ENCODE assay signal across 8 cellular contexts in the genomic region with DNA sequence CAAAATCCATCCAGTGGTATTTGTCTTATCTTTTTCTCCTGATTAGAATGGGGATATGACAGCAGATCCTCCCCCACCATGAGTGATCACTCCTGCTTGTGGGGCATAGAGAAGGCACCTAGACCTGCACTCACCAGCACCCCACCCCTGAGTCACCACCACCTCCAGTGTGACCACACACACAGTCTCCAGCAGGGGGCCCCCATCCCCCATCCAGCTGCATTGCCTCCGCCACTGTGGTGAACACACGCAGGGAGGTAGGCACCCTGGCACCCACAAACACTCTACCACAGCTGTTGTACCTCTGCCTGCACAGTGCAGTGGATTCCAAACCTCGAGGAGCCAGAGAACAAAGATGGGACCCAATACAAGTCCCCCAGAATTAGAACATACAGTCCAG. TPM values are rescaled to one million over a fixed set of nuclear protein-coding genes. Genes with fewer than 3 reads are reported as not detected.
DNase-seq lines count a peak whose midpoint lies in the region; ATAC-seq and TF ChIP-seq lines count a peak whose summit lies in the region.

No MANE protein-coding gene starts in this region.

- H2AK9ac ChIP-seq in IMR-90 (replicated peaks; ENCODE audit: low read depth, low read length, poor library complexity): no peak overlapping the region

- no peak overlapping the region for H3K4me3 ChIP-seq in IMR-90 (ENCODE audit: insufficient read depth, low read depth, low read length)
- no peak overlapping the region for H3K4me3 ChIP-seq in fibroblast of villous mesenchyme (ENCODE audit: low read depth, low read length)
- H3K4me3 ChIP-seq in gastrocnemius medialis: no peak overlapping the region

- H2BK15ac ChIP-seq in IMR-90 (ENCODE audit: low read depth, low read length): no peak overlapping the region

- H2BK120ac ChIP-seq in IMR-90 (ENCODE audit: low read depth, low read length): no peak overlapping the region

- H4K91ac ChIP-seq in IMR-90 (ENCODE audit: insufficient read depth, low read depth, low read length): no peak overlapping the region

- H4K20me1 ChIP-seq in IMR-90 (ENCODE audit: insufficient read depth, low read length): no peaks in the 10 kb centered on the region

- TF ChIP-seq RAD21 in IMR-90 (IDR thresholded peaks at IDR 0.05; ENCODE audit: low read length): no peak

- dilution Hi-C loops in IMR-90 (cut with HindIII; ENCODE audit: low sequenced_read_pairs, unreplicated experiment): no loop called here

- TF ChIP-seq POLR2A in IMR-90 (IDR thresholded peaks at IDR 0.05; ENCODE audit: low read depth, low read length) (no peak), gastrocnemius medialis (IDR thresholded peaks at IDR 0.05) (no peak)

- H2AFZ ChIP-seq in IMR-90 (replicated peaks; ENCODE audit: low read length, poor library complexity): no peak overlapping the region

- no peak overlapping the region for H4K8ac ChIP-seq in IMR-90 (ENCODE audit: low read depth in 2 of 2, low read length in 2 of 2)

- H4K5ac ChIP-seq in IMR-90 (ENCODE audit: low read depth, low read length): no peak overlapping the region

- no peak overlapping the region for H2BK20ac ChIP-seq in IMR-90 (ENCODE audit: low read depth, low read length)

- H3K14ac ChIP-seq in IMR-90 (replicated peaks; ENCODE audit: low read depth, low read length): no peak overlapping the region

- no peak overlapping the region for H3K4me2 ChIP-seq in IMR-90 (ENCODE audit: low read depth, low read length)

- CTCF ChIA-PET in Calu3 (lab: Charles Lee): no interaction called here
- CTCF ChIA-PET in IMR-90 (lab: Yijun Ruan, JAX): no interaction called here
- CTCF ChIA-PET in activated CD8-positive, alpha-beta T cell treated with anti-CD3 and anti-CD28 coated beads for 36 hours (lab: Charles Lee): interaction anchor here (1.3 kb wide), 1 partner anchor 38 kb away, joined by 4 read pairs; no protein-coding TSS in a partner anchor

- no peaks in the 10 kb centered on the region for H3K4me1 ChIP-seq in IMR-90 (ENCODE audit: control insufficient read depth, insufficient read depth, low read length)
- no peaks in the 10 kb centered on the region for H3K4me1 ChIP-seq in gastrocnemius medialis

- WGBS in IMR-90 (ENCODE audit: extremely low coverage in 2 of 2, insufficient read length in 1 of 2), 2 experiments: no CpG with 5 or more reads among the region's 3 CpGs

- TF ChIP-seq CTCF in Calu3 (IDR thresholded peaks at IDR 0.05; ENCODE audit: unreplicated experiment): peak; percentile 56
- peak; percentile 19; the same call in 1 of the 2 replicates for TF ChIP-seq CTCF in IMR-90 (conservative IDR thresholded peaks at IDR 0.05; ENCODE audit: low read depth, low read length)
- peak; percentile 41 for TF ChIP-seq CTCF in activated CD8-positive, alpha-beta T cell treated with anti-CD3 and anti-CD28 coated beads for 36 hours (IDR thresholded peaks at IDR 0.05)
- TF ChIP-seq CTCF in fibroblast of villous mesenchyme (IDR thresholded peaks at IDR 0.05; ENCODE audit: insufficient read depth, low read depth, low read length): peak; percentile 55
- no peak for TF ChIP-seq CTCF in gastrocnemius medialis (IDR thresholded peaks at IDR 0.05 in 4 of 5, conservative IDR thresholded peaks at IDR 0.05 in 1 of 5)

- in situ Hi-C loops in IMR-90 (cut with MboI; ENCODE audit: low sequenced_read_pairs) (loop anchor here (25.0 kb wide), 1 partner anchor 110 kb away; a partner anchor contains a TSS), gastrocnemius medialis (cut with MboI; ENCODE audit: low sequenced_read_pairs in 4 of 4) (no loop called here)

- POLR2A ChIA-PET in IMR-90 (lab: Charles Lee; ENCODE audit: unreplicated experiment): no interaction called here
- POLR2A ChIA-PET in activated CD8-positive, alpha-beta T cell treated with anti-CD3 and anti-CD28 coated beads for 36 hours (lab: Charles Lee): no interaction called here

- H3K27me3 ChIP-seq in IMR-90 (ENCODE audit: control insufficient read depth, insufficient read depth, low read length) (no peaks in the 10 kb centered on the region; the same call in 1 of the 2 replicates), gastrocnemius medialis (no peaks in the 10 kb centered on the region)

- H3K27me3 Mint-ChIP-seq in Calu3 (ENCODE audit: unreplicated experiment): no peaks in the 10 kb centered on the region
- H3K27me3 Mint-ChIP-seq in activated CD8-positive, alpha-beta T cell treated with anti-CD3 and anti-CD28 coated beads for 36 hours: peaks cover 13% of the 10 kb centered on the region

- no peak overlapping the region for H3K18ac ChIP-seq in IMR-90 (ENCODE audit: low read depth, low read length)

- no peaks in the 10 kb centered on the region for H3K36me3 Mint-ChIP-seq in Calu3 (ENCODE audit: insufficient read depth, unreplicated experiment)
- H3K36me3 Mint-ChIP-seq in activated CD8-positive, alpha-beta T cell treated with anti-CD3 and anti-CD28 coated beads for 36 hours (ENCODE audit: low read depth): no peaks in the 10 kb centered on the region

- no peaks in the 10 kb centered on the region for H3K9me1 ChIP-seq in IMR-90 (ENCODE audit: insufficient read depth, low read length)

- H3K9me3 Mint-ChIP-seq in Calu3 (ENCODE audit: low read depth, unreplicated experiment): no peaks in the 10 kb centered on the region
- H3K9me3 Mint-ChIP-seq in activated CD8-positive, alpha-beta T cell treated with anti-CD3 and anti-CD28 coated beads for 36 hours: no peaks in the 10 kb centered on the region

- ATAC-seq in GM21381 (IDR thresholded peaks at IDR 0.05; ENCODE audit: unreplicated experiment): peak; percentile 69
- peak; percentile 32; the same call in 1 of the 2 replicates for ATAC-seq in IMR-90 (ENCODE audit: low read depth)
- ATAC-seq in activated CD8-positive, alpha-beta T cell treated with anti-CD3 and anti-CD28 coated beads for 36 hours: peak; percentile 100
- no peak for ATAC-seq in gastrocnemius medialis

- BruUV-seq in Calu3 (replicated peaks; lab: Mats Ljungman, UMichigan) (no TSS peak), IMR-90 (replicated peaks; lab: Mats Ljungman, UMichigan) (no TSS peak)

- H2AK5ac ChIP-seq in IMR-90 (ENCODE audit: low read depth, low read length): no peak overlapping the region

- no peak overlapping the region for H3K56ac ChIP-seq in IMR-90 (ENCODE audit: extremely low read depth, insufficient read depth, low read length)

- H3K23ac ChIP-seq in IMR-90 (ENCODE audit: low read depth, low read length): no peak overlapping the region

- no peak overlapping the region for H3K4ac ChIP-seq in IMR-90 (ENCODE audit: low read depth, low read length)

- H3K9me3 ChIP-seq in IMR-90 (ENCODE audit: control insufficient read depth, insufficient read depth, low read length) (no peaks in the 10 kb centered on the region), gastrocnemius medialis (peaks cover 0 to 5% (median 0%) of the 10 kb centered on the region in 3 donors)

- H3K36me3 ChIP-seq in IMR-90 (ENCODE audit: control insufficient read depth, insufficient read depth, low read length) (no peaks in the 10 kb centered on the region), gastrocnemius medialis (no peaks in the 10 kb centered on the region)

- H3K9ac ChIP-seq in IMR-90 (ENCODE audit: low read depth, low read length): no peak overlapping the region

- H3K27ac ChIP-seq in IMR-90 (ENCODE audit: insufficient read depth, low read length) (no peak overlapping the region), gastrocnemius medialis (no peak overlapping the region)

- H3K4me3 Mint-ChIP-seq in Calu3 (ENCODE audit: low read depth, unreplicated experiment): no peak overlapping the region
- H3K4me3 Mint-ChIP-seq in activated CD8-positive, alpha-beta T cell treated with anti-CD3 and anti-CD28 coated beads for 36 hours: no peak overlapping the region

- no peaks in the 10 kb centered on the region for H3K79me1 ChIP-seq in IMR-90 (ENCODE audit: low read depth in 1 of 2, low read length in 2 of 2)

- H3K27ac Mint-ChIP-seq in Calu3 (ENCODE audit: unreplicated experiment): no peak overlapping the region
- no peak overlapping the region for H3K27ac Mint-ChIP-seq in activated CD8-positive, alpha-beta T cell treated with anti-CD3 and anti-CD28 coated beads for 36 hours

- intact Hi-C loops in Calu3 (cut with micrococcal nuclease; ENCODE audit: unreplicated experiment) (no loop called here), IMR-90 (cut with micrococcal nuclease) (no loop called here), gastrocnemius medialis (cut with DNase I; ENCODE audit: low total_unique reads) (no loop called here)
- intact Hi-C loops in activated CD8-positive, alpha-beta T cell treated with anti-CD3 and anti-CD28 coated beads for 36 hours (cut with micrococcal nuclease): no loop called here

- H2BK5ac ChIP-seq in IMR-90 (ENCODE audit: low read depth, low read length, poor library complexity, severe bottlenecking): no peak overlapping the region

- DNase-seq in Calu3 (peak; percentile 69), IMR-90 (no peak), fibroblast of villous mesenchyme (ENCODE audit: low read depth) (peak; percentile 12), gastrocnemius medialis (no peak), SW 1271 (lab: John Stamatoyannopoulos, UW) (no peak)
- DNase-seq in activated CD8-positive, alpha-beta T cell treated with anti-CD3 and anti-CD28 coated beads for 36 hours: peak; percentile 79
- peak; percentile 27 for DNase-seq in stimulated activated CD8-positive, alpha-beta memory T cell treated with anti-CD3 and anti-CD28 coated beads, Interleukin-12 subunit alpha, Interleukin-12 subunit beta, amount 100 ng/mL, for 1 hour (ENCODE audit: low read depth)

- H3K4me1 Mint-ChIP-seq in Calu3 (ENCODE audit: low read depth, unreplicated experiment): peaks cover 7% of the 10 kb centered on the region
- H3K4me1 Mint-ChIP-seq in activated CD8-positive, alpha-beta T cell treated with anti-CD3 and anti-CD28 coated beads for 36 hours (ENCODE audit: low read depth): peaks cover 8% of the 10 kb centered on the region

TF ChIP-seq in IMR-90, 13 proteins besides CTCF, POLR2A, EP300 and RAD21 (continues in another document):
- no peak for TF ChIP-seq RCOR1 (IDR thresholded peaks at IDR 0.05; ENCODE audit: insufficient replicate concordance, low read length)
- TF ChIP-seq CEBPB (IDR thresholded peaks at IDR 0.05; ENCODE audit: low read depth, low read length): no peak
- TF ChIP-seq MXI1 (IDR thresholded peaks at IDR 0.05; ENCODE audit: borderline replicate concordance, low read depth, low read length): no peak

RNA-seq across cellular contexts. Expression of a gene that starts 9.0 kb away (rescaled TPM):
- total RNA-seq in Calu3 (2022) (not detected in 2 replicates), IMR-90 (2012; rRNA removed) (not detected in 2 replicates), fibroblast of villous mesenchyme (not detected in 2 replicates), gastrocnemius medialis (not detected)
- not detected in 2 replicates for polyA plus RNA-seq in IMR-90 (2012; rRNA removed)
- not detected in 2 replicates for polyA plus RNA-seq in IMR-90 (2012; cell fraction: cytosol; rRNA removed)
- not detected in 2 replicates for polyA plus RNA-seq in IMR-90 (2012; cell fraction: nucleus; rRNA removed; ENCODE audit: low replicate concordance)
- total RNA-seq in activated CD8-positive, alpha-beta T cell treated with anti-CD3 and anti-CD28 coated beads for 36 hours: not detected

RNA-seq across cellular contexts. Expression of a gene that starts 57.4 kb away (rescaled TPM):
- not detected in 2 replicates for total RNA-seq in Calu3 (2022)
- not detected in 2 replicates for total RNA-seq in IMR-90 (2012; rRNA removed)
- polyA plus RNA-seq in IMR-90 (2012; rRNA removed): not detected in 2 replicates
- polyA plus RNA-seq in IMR-90 (2012; cell fraction: cytosol; rRNA removed): not detected in 2 replicates
- not detected in 2 replicates for polyA plus RNA-seq in IMR-90 (2012; cell fraction: nucleus; rRNA removed; ENCODE audit: low replicate concordance)
- total RNA-seq in activated CD8-positive, alpha-beta T cell treated with anti-CD3 and anti-CD28 coated beads for 36 hours: not detected
- total RNA-seq in fibroblast of villous mesenchyme: not detected in 2 replicates
- not detected for total RNA-seq in gastrocnemius medialis

Comparison
In these comparisons a context has a peak if more than half of its experiments do, and no peak if none do; other contexts are left out.
1. DNase-seq: peak in Calu3 (single experiment), activated CD8-positive, alpha-beta T cell treated with anti-CD3 and anti-CD28 coated beads for 36 hours (single experiment), fibroblast of villous mesenchyme (single experiment) and stimulated activated CD8-positive, alpha-beta memory T cell treated with anti-CD3 and anti-CD28 coated beads, Interleukin-12 subunit alpha, Interleukin-12 subunit beta, amount 100 ng/mL, for 1 hour (single experiment); none in IMR-90 (single experiment), gastrocnemius medialis (0 of 2) and SW 1271 (0 of 2).
2. CTCF ChIP-seq: peak in Calu3 (single experiment), IMR-90 (single experiment), activated CD8-positive, alpha-beta T cell treated with anti-CD3 and anti-CD28 coated beads for 36 hours (single experiment) and fibroblast of villous mesenchyme (single experiment); none in gastrocnemius medialis (0 of 5).
3. ATAC-seq: peak in GM21381 (single experiment), IMR-90 (single experiment) and activated CD8-positive, alpha-beta T cell treated with anti-CD3 and anti-CD28 coated beads for 36 hours (single experiment); none in gastrocnemius medialis (0 of 2).